ENCODE assay signal across 7 cellular contexts in genomic region chr17:44203731-44204452, GRCh38. TPM values are rescaled to one million over a fixed set of nuclear protein-coding genes. Genes with fewer than 3 reads are reported as not detected.
DNase-seq lines count a peak whose midpoint lies in the region; ATAC-seq, FAIRE-seq and TF ChIP-seq lines count a peak whose summit lies in the region.

No MANE protein-coding gene starts in this region.

- 57 to 64% methylated on average over 7 to 9 of the region's 9 CpGs for WGBS in transverse colon (ENCODE audit: low coverage in 1 of 2), 2 donors

- TF ChIP-seq POLR2A in transverse colon (IDR thresholded peaks at IDR 0.05) = no peak

- TF ChIP-seq EP300 in transverse colon (IDR thresholded peaks at IDR 0.05; ENCODE audit: low read depth) = no peak

- peak; percentile 28 to 51 (median 43) for TF ChIP-seq CTCF in ascending aorta (IDR thresholded peaks at IDR 0.05)
- TF ChIP-seq CTCF in transverse colon (IDR thresholded peaks at IDR 0.05) = peak; percentile 57 to 72 (median 65)

- H3K9me3 ChIP-seq in ascending aorta (no peaks in the 10 kb centered on the region), transverse colon (no peaks in the 10 kb centered on the region)

- H3K4me3 ChIP-seq in ascending aorta (no peak overlapping the region), transverse colon (no peak overlapping the region)

- no peak for ATAC-seq in GM21576 (IDR thresholded peaks at IDR 0.05; ENCODE audit: unreplicated experiment)

- in situ Hi-C loops in transverse colon (cut with MboI; ENCODE audit: low pct_ligation_motif_present in 1 of 4, low pct_unique_long_range_greater_than_20kb in 1 of 4, low sequenced_read_pairs in 3 of 4) = loop anchor here in 1 of 4 donors (5.0 kb wide), 1 partner anchor 128 kb away; no protein-coding TSS in a partner anchor

- peaks cover 13 to 24% of the 10 kb centered on the region in 2 donors for H3K36me3 ChIP-seq in ascending aorta
- H3K36me3 ChIP-seq in transverse colon = peaks cover 0 to 19% (median 4%) of the 10 kb centered on the region in 4 donors

- intact Hi-C loops in ascending aorta (cut with DNase I) = no loop called here
- intact Hi-C loops in transverse colon (cut with DNase I; ENCODE audit: low total_unique reads) = no loop called here

- H3K4me1 ChIP-seq in ascending aorta = peaks cover 0 to 5% of the 10 kb centered on the region in 2 donors
- peaks cover 0 to 26% (median 2%) of the 10 kb centered on the region in 4 donors for H3K4me1 ChIP-seq in transverse colon

- H3K27ac ChIP-seq in ascending aorta (no peak overlapping the region), transverse colon (no peak overlapping the region)

- DNase-seq in DMS53 treated with DMSO at 0.1 percent for 48 hours (lab: John Stamatoyannopoulos, UW; ENCODE audit: unreplicated experiment) (peak; percentile 16), HTR-8/SVneo (ENCODE audit: insufficient read length, low spot score) (peak; percentile 69), SHP77 treated with DMSO at 0.1 percent for 48 hours (lab: John Stamatoyannopoulos, UW) (peak; percentile 19), ascending aorta (ENCODE audit: low spot score in 2 of 2) (no peak), kidney tubule cell (ENCODE audit: low spot score) (peak; percentile 52), transverse colon (peak; percentile 38)

- FAIRE-seq in HTR-8/SVneo (lab: Jason Lieb, UNC) = peak; percentile 82

- no peaks in the 10 kb centered on the region for H3K27me3 ChIP-seq in ascending aorta
- no peaks in the 10 kb centered on the region for H3K27me3 ChIP-seq in transverse colon

RNA-seq across cellular contexts. Expression of gene ATXN7L3, which starts 4.2 kb away (rescaled TPM):
- total RNA-seq in ascending aorta = 62.8 TPM
- total RNA-seq in transverse colon = 10 to 100 TPM; 44.1 to 77.4 (median 52.3) TPM

RNA-seq across cellular contexts. Expression of gene UBTF, which starts 15.6 kb away (rescaled TPM):
- total RNA-seq in ascending aorta (25.1 TPM), transverse colon (10 to 100 TPM; 49.4 to 61.6 (median 60.4) TPM)

RNA-seq across cellular contexts. Expression of gene TMUB2, which starts 17.1 kb away (rescaled TPM):
- total RNA-seq in ascending aorta = 27.9 TPM
- total RNA-seq in transverse colon = 10 to 100 TPM; 53.4 to 70.5 (median 60.6) TPM

RNA-seq across cellular contexts. Expression of gene ASB16, which starts 33.4 kb away (rescaled TPM):
- total RNA-seq in ascending aorta (not detected), transverse colon (1 to 10 TPM in 2 of 4 donors, not detected in 2; 1.2 to 2.6 TPM)

Comparison
In these comparisons a context has a peak if more than half of its experiments do, and no peak if none do; other contexts are left out.
1. DNase-seq: peak in DMS53 treated with DMSO at 0.1 percent for 48 hours (single experiment), HTR-8/SVneo (single experiment), SHP77 treated with DMSO at 0.1 percent for 48 hours (single experiment), kidney tubule cell (single experiment) and transverse colon (single experiment); none in ascending aorta (0 of 2).